Comparison of ENCODE assay signal across 10 cellular contexts in genomic region chr15:68113751-68114150, GRCh38. TPM values are rescaled to one million over a fixed set of nuclear protein-coding genes. Genes with fewer than 3 reads are reported as not detected.
A peak's percentile ranks its signal among the peaks of the same experiment; 100 is the strongest.
DNase-seq lines count a peak whose midpoint lies in the region; ATAC-seq, FAIRE-seq and TF ChIP-seq lines count a peak whose summit lies in the region.
"Had no signal": no experiment of that assay in that cellular context is flagged by ENCODE, and none has a peak within 500 bp of the region (broad histone marks: within the 10 kb centered on the region; RNA-seq: fewer than 3 reads in every experiment).

No MANE protein-coding gene starts in this region.

- H3K27me3 ChIP-seq in CD8-positive, alpha-beta memory T cell (ENCODE audit: insufficient read depth, low read length, poor library complexity, severe bottlenecking), result no peaks in the 10 kb centered on the region
- H3K27me3 ChIP-seq in OCI-LY3 (ENCODE audit: low read depth, low read length) (no peaks in the 10 kb centered on the region), endothelial cell of umbilical vein (ENCODE audit: control insufficient read depth in 2 of 2, insufficient read depth in 2 of 2, low read length in 2 of 2) (no peaks in the 10 kb centered on the region), parathyroid adenoma (ENCODE audit: control insufficient read depth, insufficient read depth, low read length) (no peaks in the 10 kb centered on the region)

- no peak for FAIRE-seq in endothelial cell of umbilical vein (lab: Jason Lieb, UNC)

- H3K4me2 ChIP-seq in OCI-LY3 (ENCODE audit: low read length), result peak overlapping the region; percentile 70
- peak overlapping the region; percentile 100 for H3K4me2 ChIP-seq in endothelial cell of umbilical vein (ENCODE audit: insufficient read depth, low read length)
- H3K4me2 ChIP-seq in parathyroid adenoma (ENCODE audit: low read length), result peak overlapping the region; percentile 21

- H3K27ac Mint-ChIP-seq in CD8-positive, alpha-beta memory T cell, result peak overlapping the region in 6 of 8 donors; percentile 21 to 81 (median 43)

- no peaks in the 10 kb centered on the region for H3K36me3 ChIP-seq in CD8-positive, alpha-beta memory T cell (ENCODE audit: insufficient read depth, low read length)
- H3K36me3 ChIP-seq in OCI-LY3 (replicated peaks; ENCODE audit: low read depth, low read length), result peaks cover 24% of the 10 kb centered on the region
- no peaks in the 10 kb centered on the region for H3K36me3 ChIP-seq in endothelial cell of umbilical vein (ENCODE audit: control insufficient read depth in 2 of 2, extremely low read depth in 1 of 2, insufficient read depth in 2 of 2, low read length in 2 of 2)
- no peaks in the 10 kb centered on the region for H3K36me3 ChIP-seq in parathyroid adenoma (ENCODE audit: control insufficient read depth, insufficient read depth, low read length)

- no peak for DNase-seq in CD8-positive, alpha-beta memory T cell
- DNase-seq in endothelial cell of umbilical vein (ENCODE audit: low read depth, low spot score) (no peak), GOT3 (lab: John Stamatoyannopoulos, UW) (no peak), HuH-7.5 (ENCODE audit: low spot score) (no peak)
- DNase-seq in activated CD8-positive, alpha-beta memory T cell treated with anti-CD3 and anti-CD28 coated beads, Interleukin-2, amount 50 U/mL, for 4 hours, result no peak
- DNase-seq: activated CD4-positive, alpha-beta memory T cell treated with anti-CD3 and anti-CD28 coated beads, Interleukin-2, amount 10 ng/mL, durations not matched to agents 7 days and 5 days; NCI-H187 treated with DMSO at 0.1 percent for 48 hours had no signal

- H3K4me1 ChIP-seq in CD8-positive, alpha-beta memory T cell (ENCODE audit: insufficient read depth, low read length), result peaks cover 29% of the 10 kb centered on the region
- H3K4me1 ChIP-seq in OCI-LY3 (ENCODE audit: low read length) (peaks cover 17% of the 10 kb centered on the region; the same call in 1 of the 2 replicates), endothelial cell of umbilical vein (ENCODE audit: control insufficient read depth, extremely low read depth, insufficient read depth, low read length) (peaks cover 7% of the 10 kb centered on the region), parathyroid adenoma (peaks cover 7% of the 10 kb centered on the region)

- H3K9ac ChIP-seq in OCI-LY3 (ENCODE audit: low read length) (no peak overlapping the region), endothelial cell of umbilical vein (replicated peaks; ENCODE audit: extremely low read depth, insufficient read depth, low read length) (peak overlapping the region; percentile 55), parathyroid adenoma (no peak overlapping the region)

- POLR2A ChIA-PET in CD8-positive, alpha-beta memory T cell (lab: Charles Lee), result no interaction called here
- POLR2A ChIA-PET in endothelial cell of umbilical vein (lab: Charles Lee), result no interaction called here

- H3K9me1 ChIP-seq in endothelial cell of umbilical vein (replicated peaks; ENCODE audit: control insufficient read depth, extremely low read depth, insufficient read depth, low read length), result no peaks in the 10 kb centered on the region

- no peaks in the 10 kb centered on the region for H3K9me3 ChIP-seq in CD8-positive, alpha-beta memory T cell (ENCODE audit: low read length)
- H3K9me3 ChIP-seq in OCI-LY3 (ENCODE audit: insufficient read depth, low read length) (no peaks in the 10 kb centered on the region), endothelial cell of umbilical vein (replicated peaks; ENCODE audit: control insufficient read depth, insufficient read depth, low read length) (no peaks in the 10 kb centered on the region), parathyroid adenoma (ENCODE audit: control insufficient read depth, low read length) (no peaks in the 10 kb centered on the region)

- no peak overlapping the region for H2AFZ ChIP-seq in OCI-LY3 (ENCODE audit: low read depth, low read length)
- no peak overlapping the region for H2AFZ ChIP-seq in endothelial cell of umbilical vein (ENCODE audit: low read depth, low read length)
- no peak overlapping the region for H2AFZ ChIP-seq in parathyroid adenoma

- H3K4me3 ChIP-seq in CD8-positive, alpha-beta memory T cell (ENCODE audit: low read length), result no peak overlapping the region
- peak overlapping the region; percentile 60 for H3K4me3 ChIP-seq in OCI-LY3 (ENCODE audit: low read length)
- peak overlapping the region in 2 of 3 experiments; percentile 29 to 80 for H3K4me3 ChIP-seq in endothelial cell of umbilical vein (replicated peaks in 1 of 3; ENCODE audit: insufficient read depth in 1 of 3, low read depth in 1 of 3, low read length in 3 of 3)
- no peak overlapping the region for H3K4me3 ChIP-seq in parathyroid adenoma (ENCODE audit: low read depth, low read length)

- peak overlapping the region in 5 of 7 donors; percentile 7 to 62 (median 39) for H3K4me3 Mint-ChIP-seq in CD8-positive, alpha-beta memory T cell

- intact Hi-C loops in endothelial cell of umbilical vein (cut with micrococcal nuclease), result no loop called here

- H3K27ac ChIP-seq in CD8-positive, alpha-beta memory T cell (ENCODE audit: low read depth, low read length), result no peak overlapping the region
- H3K27ac ChIP-seq in OCI-LY3 (ENCODE audit: low read length) (no peak overlapping the region), endothelial cell of umbilical vein (ENCODE audit: insufficient read depth, low read depth, low read length) (no peak overlapping the region), parathyroid adenoma (no peak overlapping the region)

- CTCF ChIA-PET in CD8-positive, alpha-beta memory T cell (lab: Charles Lee), result no interaction called here
- CTCF ChIA-PET in endothelial cell of umbilical vein (lab: Charles Lee), result interaction anchor here (0.8 to 1.4 kb wide), 4 partner anchors 8 to 251 kb away, joined by 3 to 5 read pairs (median 3); no protein-coding TSS in a partner anchor

- H3K9me3 Mint-ChIP-seq in CD8-positive, alpha-beta memory T cell, result peaks cover 0 to 2% (median 0%) of the 10 kb centered on the region in 5 donors

- H4K20me1 ChIP-seq in OCI-LY3 (ENCODE audit: insufficient read depth, low read length) (peaks cover 83% of the 10 kb centered on the region), endothelial cell of umbilical vein (replicated peaks; ENCODE audit: control insufficient read depth, extremely low read depth, insufficient read depth, low read length) (peaks cover 5% of the 10 kb centered on the region)

- TF ChIP-seq CTCF in OCI-LY3 (IDR thresholded peaks at IDR 0.05; ENCODE audit: low read depth, low read length), result no peak
- TF ChIP-seq CTCF in endothelial cell of umbilical vein (IDR thresholded peaks at IDR 0.05; ENCODE audit: extremely low read depth in 1 of 2, insufficient read depth in 1 of 2, low read depth in 1 of 2, low read length in 2 of 2), result no peak
- TF ChIP-seq CTCF in parathyroid adenoma (IDR thresholded peaks at IDR 0.05), result no peak

- dilution Hi-C loops in endothelial cell of umbilical vein (cut with MboI; ENCODE audit: extremely low pct_ligation_motif_present, low sequenced_read_pairs), result no loop called here

- ATAC-seq in HG02610 (IDR thresholded peaks at IDR 0.05; ENCODE audit: unreplicated experiment), result no peak

- H3K79me2 ChIP-seq in OCI-LY3 (ENCODE audit: low read length), result peaks cover 86% of the 10 kb centered on the region
- peaks cover 59% of the 10 kb centered on the region for H3K79me2 ChIP-seq in endothelial cell of umbilical vein (ENCODE audit: control insufficient read depth, insufficient read depth, low read length)
- H3K79me2 ChIP-seq in parathyroid adenoma, result peaks cover 29% of the 10 kb centered on the region

- H3K4me1 Mint-ChIP-seq in CD8-positive, alpha-beta memory T cell, result peaks cover 82 to 94% (median 93%) of the 10 kb centered on the region in 3 donors

- TF ChIP-seq POLR2A in endothelial cell of umbilical vein (IDR thresholded peaks at IDR 0.05; ENCODE audit: low read depth, low read length), result no peak

- BruUV-seq in endothelial cell of umbilical vein (replicated peaks; lab: Mats Ljungman, UMichigan), result no TSS peak

- peaks cover 3 to 15% (median 5%) of the 10 kb centered on the region in 3 donors for H3K36me3 Mint-ChIP-seq in CD8-positive, alpha-beta memory T cell

- H3K27me3 Mint-ChIP-seq in CD8-positive, alpha-beta memory T cell, result no peaks in the 10 kb centered on the region
- H3K27me3 Mint-ChIP-seq: activated CD4-positive, alpha-beta memory T cell treated with anti-CD3 and anti-CD28 coated beads, Interleukin-2, amount 10 ng/mL, durations not matched to agents 7 days and 5 days had no signal

TF ChIP-seq in endothelial cell of umbilical vein, 7 proteins besides CTCF, POLR2A, EP300 and RAD21:
- TF ChIP-seq MAX (IDR thresholded peaks at IDR 0.05; ENCODE audit: insufficient read depth, insufficient read length) (no peak), GATA2 (IDR thresholded peaks at IDR 0.05; ENCODE audit: insufficient read depth, insufficient read length, low read depth, low read length) (no peak), EZH2 (IDR thresholded peaks at IDR 0.05; ENCODE audit: borderline replicate concordance, low read depth, low read length, severe bottlenecking) (no peak), MYC (IDR thresholded peaks at IDR 0.05; ENCODE audit: low read depth, low read length) (no peak), FOS (IDR thresholded peaks at IDR 0.05; ENCODE audit: borderline replicate concordance, insufficient read depth, low read length) (no peak), POLR2AphosphoS5 (IDR thresholded peaks at IDR 0.05; ENCODE audit: insufficient read depth, low read depth, low read length) (no peak), JUN (IDR thresholded peaks at IDR 0.05; ENCODE audit: borderline replicate concordance, insufficient read depth, insufficient read length, low read depth) (no peak)

RNA-seq across cellular contexts. Expression of gene PIAS1, which starts 59.6 kb away (rescaled TPM):
- 10 to 100 TPM; 25.5 to 30.2 TPM for total RNA-seq in CD8-positive, alpha-beta memory T cell
- polyA plus RNA-seq in CD8-positive, alpha-beta memory T cell, result 127 TPM
- total RNA-seq in endothelial cell of umbilical vein, result 24.2 and 32.3 TPM in 2 replicates
- polyA plus RNA-seq in endothelial cell of umbilical vein, result 23.7 and 29.0 TPM in 2 replicates
- polyA plus RNA-seq in endothelial cell of umbilical vein (2011; cell fraction: cytosol; rRNA removed), result 16.0 and 18.9 TPM in 2 replicates
- polyA plus RNA-seq in endothelial cell of umbilical vein (2011; cell fraction: nucleus; rRNA removed), result 51.2 and 58.7 TPM in 2 replicates
- 20.5 and 22.7 TPM in 2 replicates for polyA plus RNA-seq in endothelial cell of umbilical vein (2012)
- 105 and 109 TPM in 2 replicates for polyA minus RNA-seq in endothelial cell of umbilical vein
- 28.0 TPM for polyA minus RNA-seq in endothelial cell of umbilical vein (2011; cell fraction: cytosol; rRNA and poly(A)+ RNA removed)
- 128 and 187 TPM in 2 replicates for polyA minus RNA-seq in endothelial cell of umbilical vein (2011; cell fraction: nucleus; rRNA and poly(A)+ RNA removed)

Comparison
In these comparisons a context has a peak if more than half of its experiments do, and no peak if none do; other contexts are left out.
1. H3K4me3 ChIP-seq: peak in OCI-LY3 (single experiment) and endothelial cell of umbilical vein (2 of 3); none in CD8-positive, alpha-beta memory T cell (single experiment) and parathyroid adenoma (single experiment).
2. H3K4me2 ChIP-seq: peak in every context shown above with its lines; median percentile 100 in endothelial cell of umbilical vein; 70 in OCI-LY3; 21 in parathyroid adenoma.